In genomic region chr13:40665061-40665753, GRCh38 we compare ENCODE assay signal across 1 cellular context.
TF ChIP-seq lines count a peak whose summit lies in the region.

No MANE protein-coding gene starts in this region.

TF ChIP-seq in HCT116, 20 proteins besides CTCF, POLR2A, EP300 and RAD21 (continued from another document):
- no peak for TF ChIP-seq YY1 (IDR thresholded peaks at IDR 0.05; ENCODE audit: extremely low read depth, insufficient replicate concordance, low read depth, low read length)
- no peak for TF ChIP-seq ZNF274 (IDR thresholded peaks at IDR 0.05; ENCODE audit: low read depth, low read length)
- no peak for TF ChIP-seq EZH2phosphoT487 (IDR thresholded peaks at IDR 0.05; ENCODE audit: borderline replicate concordance)
- no peak for TF ChIP-seq SRF (IDR thresholded peaks at IDR 0.05; ENCODE audit: low read depth)
- no peak for TF ChIP-seq ATF3 (IDR thresholded peaks at IDR 0.05)
- no peak for TF ChIP-seq ELF1 (IDR thresholded peaks at IDR 0.05; ENCODE audit: borderline replicate concordance, low read depth)
- no peak for TF ChIP-seq EGR1 (IDR thresholded peaks at IDR 0.05; ENCODE audit: low read depth)
